23 cellular contexts compared by ENCODE assay signal in the genomic region with DNA sequence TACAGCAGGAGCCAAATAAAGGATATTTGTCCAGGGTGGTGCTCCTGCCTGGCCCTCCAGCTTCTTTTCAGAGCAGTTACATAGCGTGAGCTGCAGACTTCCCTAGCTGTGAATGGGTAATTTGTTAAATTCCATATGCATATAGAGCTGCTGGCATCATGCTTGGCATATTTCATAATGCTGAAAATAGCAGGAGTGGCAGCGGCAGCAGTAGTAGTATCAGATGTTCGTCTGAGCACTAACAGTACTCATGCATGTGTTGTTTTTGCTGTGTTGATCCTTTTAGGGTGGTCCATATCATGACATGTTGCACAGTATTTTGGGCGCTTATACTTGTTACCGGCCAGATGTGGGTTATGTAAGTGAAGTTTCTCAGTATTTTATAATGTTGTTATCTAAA.
"Had no signal": no experiment of that assay in that cellular context is flagged by ENCODE, and none has a peak within 500 bp of the region (broad histone marks: within the 10 kb centered on the region; RNA-seq: fewer than 3 reads in every experiment).

No MANE protein-coding gene starts in this region.

- H3K27me3 Mint-ChIP-seq: activated CD4-positive, alpha-beta T cell treated with anti-CD3 and anti-CD28 coated beads for 36 hours; activated naive CD8-positive, alpha-beta T cell treated with anti-CD3 and anti-CD28 coated beads for 36 hours; effector memory CD8-positive, alpha-beta T cell; naive B cell; stimulated activated naive CD8-positive, alpha-beta T cell treated with anti-CD3 and anti-CD28 coated beads, Interleukin-15, amount 100 ng/mL, for 72 hours had no signal

- H3K36me3 ChIP-seq: prostate gland had no signal

- H3K27me3 ChIP-seq: adrenal gland, body of pancreas, cardiac muscle cell, pancreas, suprapubic skin, tibial artery, upper lobe of right lung had no signal

- H3K27ac Mint-ChIP-seq: activated CD4-positive, alpha-beta T cell treated with anti-CD3 and anti-CD28 coated beads for 36 hours; activated naive CD4-positive, alpha-beta T cell treated with anti-CD3 and anti-CD28 coated beads for 36 hours; activated naive CD8-positive, alpha-beta T cell treated with anti-CD3 and anti-CD28 coated beads for 36 hours; effector memory CD8-positive, alpha-beta T cell had no signal

- FAIRE-seq: pancreas had no signal

- H3K4me3 ChIP-seq: adrenal gland, body of pancreas, cardiac muscle cell, coronary artery, pancreas, prostate gland, suprapubic skin, tibial artery, upper lobe of right lung had no signal

- DNase-seq: activated CD4-positive, alpha-beta T cell treated with anti-CD3 and anti-CD28 coated beads for 36 hours; activated CD4-positive, alpha-beta T cell treated with anti-CD3 and anti-CD28 coated beads, Interleukin-2, amount 50 U/mL, for 4 hours; activated CD4-positive, CD25-positive, alpha-beta regulatory T cell; activated effector memory CD4-positive, alpha-beta T cell treated with anti-CD3 and anti-CD28 coated beads, Interleukin-2, amount 50 U/mL, for 16 hours; activated naive CD4-positive, alpha-beta T cell treated with anti-CD3 and anti-CD28 coated beads for 36 hours; activated naive CD8-positive, alpha-beta T cell treated with anti-CD3 and anti-CD28 coated beads for 36 hours; activated T-cell treated with anti-CD3 and anti-CD28 coated beads for 4 hours; adrenal gland; body of pancreas; effector memory CD8-positive, alpha-beta T cell; head of caudate nucleus; mammary epithelial cell; naive B cell; nephron progenitor cell; pancreas; stimulated activated CD4-positive, alpha-beta T cell treated with anti-CD3 and anti-CD28 coated beads, Interleukin-2, amount 100 ng/mL, for 48 hours; stimulated activated naive CD8-positive, alpha-beta T cell treated with anti-CD3 and anti-CD28 coated beads, Interleukin-15, amount 100 ng/mL, for 72 hours; tibial artery had no signal

- H3K4me3 Mint-ChIP-seq: activated CD4-positive, alpha-beta T cell treated with anti-CD3 and anti-CD28 coated beads for 36 hours; activated naive CD4-positive, alpha-beta T cell treated with anti-CD3 and anti-CD28 coated beads for 36 hours; activated naive CD8-positive, alpha-beta T cell treated with anti-CD3 and anti-CD28 coated beads for 36 hours; effector memory CD8-positive, alpha-beta T cell; naive B cell; nephron progenitor cell; stimulated activated naive CD8-positive, alpha-beta T cell treated with anti-CD3 and anti-CD28 coated beads, Interleukin-15, amount 100 ng/mL, for 72 hours had no signal

- H3K4me1 ChIP-seq: body of pancreas, pancreas, prostate gland, suprapubic skin, tibial artery, upper lobe of right lung had no signal

- H3K9me3 Mint-ChIP-seq: activated naive CD4-positive, alpha-beta T cell treated with anti-CD3 and anti-CD28 coated beads for 36 hours; activated naive CD8-positive, alpha-beta T cell treated with anti-CD3 and anti-CD28 coated beads for 36 hours; effector memory CD8-positive, alpha-beta T cell; naive B cell; nephron progenitor cell; stimulated activated naive CD8-positive, alpha-beta T cell treated with anti-CD3 and anti-CD28 coated beads, Interleukin-15, amount 100 ng/mL, for 72 hours had no signal

- ATAC-seq: activated CD4-positive, alpha-beta T cell treated with anti-CD3 and anti-CD28 coated beads for 36 hours; body of pancreas; effector memory CD8-positive, alpha-beta T cell; pancreas; stimulated activated naive CD8-positive, alpha-beta T cell treated with anti-CD3 and anti-CD28 coated beads, Interleukin-15, amount 100 ng/mL, for 72 hours; upper lobe of right lung had no signal

- H3K9me3 ChIP-seq: adrenal gland, body of pancreas, pancreas, prostate gland, suprapubic skin, tibial artery, upper lobe of right lung had no signal

- H3K27ac ChIP-seq: body of pancreas, cardiac muscle cell, coronary artery, pancreas, prostate gland, suprapubic skin, tibial artery, upper lobe of right lung had no signal
